ENCODE assay signal across 1 cellular context in the genomic region with DNA sequence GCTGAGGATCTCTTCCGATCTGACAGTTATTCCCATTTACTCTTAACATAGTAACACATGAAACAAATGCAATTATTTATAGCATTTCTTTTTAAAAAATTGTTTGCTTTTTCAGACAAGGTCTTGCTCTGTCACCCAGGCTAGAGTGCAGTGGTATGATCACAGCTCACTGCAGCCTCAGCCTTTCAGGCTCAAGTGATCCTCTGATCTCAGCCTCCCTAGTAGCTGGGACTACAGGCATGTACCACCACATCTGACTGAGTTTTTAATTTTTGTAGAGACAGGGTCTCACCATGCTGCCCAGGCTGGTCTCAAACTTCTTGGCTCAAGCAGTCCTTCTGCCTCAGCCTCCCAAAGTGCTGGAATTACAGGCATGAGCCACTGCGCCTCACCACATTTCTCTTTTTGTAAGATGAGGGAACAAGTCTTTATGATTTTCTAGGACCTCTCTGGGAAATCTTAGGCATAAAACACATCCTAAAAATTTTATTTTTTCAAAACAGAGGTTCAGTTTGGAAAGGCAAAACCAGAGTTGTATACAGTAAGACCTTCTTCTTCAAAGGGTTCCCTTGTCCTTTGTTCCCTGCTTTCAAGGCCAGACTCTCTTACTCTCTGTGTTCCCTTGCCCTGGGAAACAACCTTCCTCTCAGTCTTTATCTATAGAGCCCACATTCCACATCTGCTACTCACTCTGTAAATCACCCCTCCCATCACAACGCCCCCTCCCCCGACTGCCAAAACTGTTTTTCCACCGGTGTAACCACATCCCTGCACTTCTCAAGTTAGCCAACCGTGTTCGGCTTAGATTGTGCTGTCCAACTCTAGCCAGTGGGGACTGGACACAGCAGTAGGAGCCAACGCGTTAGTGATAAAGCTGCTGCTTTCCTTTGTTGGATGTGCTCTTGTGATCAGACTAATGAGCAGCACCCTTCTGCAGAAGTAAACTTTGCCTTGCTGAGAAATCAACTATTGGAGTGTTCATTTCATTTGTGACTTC.
TF ChIP-seq lines count a peak whose summit lies in the region.

No MANE protein-coding gene starts in this region.

TF ChIP-seq in HepG2, 621 proteins besides CTCF, POLR2A, EP300 and RAD21 (continued from another document and continues in another):
- TF ChIP-seq, protein P1, sequence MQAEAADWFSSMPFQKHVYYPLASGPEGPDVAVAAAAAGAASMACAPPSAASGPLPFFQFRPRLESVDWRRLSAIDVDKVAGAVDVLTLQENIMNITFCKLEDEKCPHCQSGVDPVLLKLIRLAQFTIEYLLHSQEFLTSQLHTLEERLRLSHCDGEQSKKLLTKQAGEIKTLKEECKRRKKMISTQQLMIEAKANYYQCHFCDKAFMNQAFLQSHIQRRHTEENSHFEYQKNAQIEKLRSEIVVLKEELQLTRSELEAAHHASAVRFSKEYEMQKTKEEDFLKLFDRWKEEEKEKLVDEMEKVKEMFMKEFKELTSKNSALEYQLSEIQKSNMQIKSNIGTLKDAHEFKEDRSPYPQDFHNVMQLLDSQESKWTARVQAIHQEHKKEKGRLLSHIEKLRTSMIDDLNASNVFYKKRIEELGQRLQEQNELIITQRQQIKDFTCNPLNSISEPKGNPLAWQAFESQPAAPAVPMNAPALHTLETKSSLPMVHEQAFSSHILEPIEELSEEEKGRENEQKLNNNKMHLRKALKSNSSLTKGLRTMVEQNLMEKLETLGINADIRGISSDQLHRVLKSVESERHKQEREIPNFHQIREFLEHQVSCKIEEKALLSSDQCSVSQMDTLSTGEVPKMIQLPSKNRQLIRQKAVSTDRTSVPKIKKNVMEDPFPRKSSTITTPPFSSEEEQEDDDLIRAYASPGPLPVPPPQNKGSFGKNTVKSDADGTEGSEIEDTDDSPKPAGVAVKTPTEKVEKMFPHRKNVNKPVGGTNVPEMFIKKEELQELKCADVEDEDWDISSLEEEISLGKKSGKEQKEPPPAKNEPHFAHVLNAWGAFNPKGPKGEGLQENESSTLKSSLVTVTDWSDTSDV (CRISPR knock-in tag; IDR thresholded peaks at IDR 0.05), result no peak
- 0 out of 2 replicates have a peak, but pooled peaks have one; percentile 8 for TF ChIP-seq FOXA1 (IDR thresholded peaks at IDR 0.05)
- peak; percentile 63; the same call in 1 of the 2 replicates for TF ChIP-seq FOXA1 (CRISPR knock-in tag; IDR thresholded peaks at IDR 0.05)
- no peak for TF ChIP-seq ZNF430 (CRISPR knock-in tag; IDR thresholded peaks at IDR 0.05)
- no peak for TF ChIP-seq ZNF790 (CRISPR knock-in tag; IDR thresholded peaks at IDR 0.05; ENCODE audit: borderline replicate concordance)
- peak; percentile 56 for TF ChIP-seq MED1 (CRISPR knock-in tag; IDR thresholded peaks at IDR 0.05)
- TF ChIP-seq NFATC3 (CRISPR knock-in tag; IDR thresholded peaks at IDR 0.05), result no peak
- TF ChIP-seq, protein P2, sequence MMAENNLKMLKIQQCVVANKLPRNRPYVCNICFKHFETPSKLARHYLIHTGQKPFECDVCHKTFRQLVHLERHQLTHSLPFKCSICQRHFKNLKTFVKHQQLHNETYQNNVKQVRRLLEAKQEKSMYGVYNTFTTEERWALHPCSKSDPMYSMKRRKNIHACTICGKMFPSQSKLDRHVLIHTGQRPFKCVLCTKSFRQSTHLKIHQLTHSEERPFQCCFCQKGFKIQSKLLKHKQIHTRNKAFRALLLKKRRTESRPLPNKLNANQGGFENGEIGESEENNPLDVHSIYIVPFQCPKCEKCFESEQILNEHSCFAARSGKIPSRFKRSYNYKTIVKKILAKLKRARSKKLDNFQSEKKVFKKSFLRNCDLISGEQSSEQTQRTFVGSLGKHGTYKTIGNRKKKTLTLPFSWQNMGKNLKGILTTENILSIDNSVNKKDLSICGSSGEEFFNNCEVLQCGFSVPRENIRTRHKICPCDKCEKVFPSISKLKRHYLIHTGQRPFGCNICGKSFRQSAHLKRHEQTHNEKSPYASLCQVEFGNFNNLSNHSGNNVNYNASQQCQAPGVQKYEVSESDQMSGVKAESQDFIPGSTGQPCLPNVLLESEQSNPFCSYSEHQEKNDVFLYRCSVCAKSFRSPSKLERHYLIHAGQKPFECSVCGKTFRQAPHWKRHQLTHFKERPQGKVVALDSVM (CRISPR knock-in tag; IDR thresholded peaks at IDR 0.05), result peak; percentile 93
- peak; percentile 80; the same call in 1 of the 2 replicates for TF ChIP-seq ISL2 (CRISPR knock-in tag; IDR thresholded peaks at IDR 0.05)
- no peak for TF ChIP-seq PRPF4 (IDR thresholded peaks at IDR 0.05; ENCODE audit: low read depth, low read length, poor library complexity, severe bottlenecking)
- TF ChIP-seq MAZ (IDR thresholded peaks at IDR 0.05; ENCODE audit: borderline replicate concordance, low read depth, low read length), result 0 out of 2 replicates have a peak, but pooled peaks have one; percentile 29
- TF ChIP-seq MAZ (CRISPR knock-in tag; IDR thresholded peaks at IDR 0.05; ENCODE audit: low read depth), result no peak
- no peak for TF ChIP-seq MAFF (IDR thresholded peaks at IDR 0.05; ENCODE audit: low read depth, low read length)
- TF ChIP-seq, protein P3, sequence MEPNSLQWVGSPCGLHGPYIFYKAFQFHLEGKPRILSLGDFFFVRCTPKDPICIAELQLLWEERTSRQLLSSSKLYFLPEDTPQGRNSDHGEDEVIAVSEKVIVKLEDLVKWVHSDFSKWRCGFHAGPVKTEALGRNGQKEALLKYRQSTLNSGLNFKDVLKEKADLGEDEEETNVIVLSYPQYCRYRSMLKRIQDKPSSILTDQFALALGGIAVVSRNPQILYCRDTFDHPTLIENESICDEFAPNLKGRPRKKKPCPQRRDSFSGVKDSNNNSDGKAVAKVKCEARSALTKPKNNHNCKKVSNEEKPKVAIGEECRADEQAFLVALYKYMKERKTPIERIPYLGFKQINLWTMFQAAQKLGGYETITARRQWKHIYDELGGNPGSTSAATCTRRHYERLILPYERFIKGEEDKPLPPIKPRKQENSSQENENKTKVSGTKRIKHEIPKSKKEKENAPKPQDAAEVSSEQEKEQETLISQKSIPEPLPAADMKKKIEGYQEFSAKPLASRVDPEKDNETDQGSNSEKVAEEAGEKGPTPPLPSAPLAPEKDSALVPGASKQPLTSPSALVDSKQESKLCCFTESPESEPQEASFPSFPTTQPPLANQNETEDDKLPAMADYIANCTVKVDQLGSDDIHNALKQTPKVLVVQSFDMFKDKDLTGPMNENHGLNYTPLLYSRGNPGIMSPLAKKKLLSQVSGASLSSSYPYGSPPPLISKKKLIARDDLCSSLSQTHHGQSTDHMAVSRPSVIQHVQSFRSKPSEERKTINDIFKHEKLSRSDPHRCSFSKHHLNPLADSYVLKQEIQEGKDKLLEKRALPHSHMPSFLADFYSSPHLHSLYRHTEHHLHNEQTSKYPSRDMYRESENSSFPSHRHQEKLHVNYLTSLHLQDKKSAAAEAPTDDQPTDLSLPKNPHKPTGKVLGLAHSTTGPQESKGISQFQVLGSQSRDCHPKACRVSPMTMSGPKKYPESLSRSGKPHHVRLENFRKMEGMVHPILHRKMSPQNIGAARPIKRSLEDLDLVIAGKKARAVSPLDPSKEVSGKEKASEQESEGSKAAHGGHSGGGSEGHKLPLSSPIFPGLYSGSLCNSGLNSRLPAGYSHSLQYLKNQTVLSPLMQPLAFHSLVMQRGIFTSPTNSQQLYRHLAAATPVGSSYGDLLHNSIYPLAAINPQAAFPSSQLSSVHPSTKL (CRISPR knock-in tag; IDR thresholded peaks at IDR 0.05), result peak; percentile 89
- TF ChIP-seq, protein P4, sequence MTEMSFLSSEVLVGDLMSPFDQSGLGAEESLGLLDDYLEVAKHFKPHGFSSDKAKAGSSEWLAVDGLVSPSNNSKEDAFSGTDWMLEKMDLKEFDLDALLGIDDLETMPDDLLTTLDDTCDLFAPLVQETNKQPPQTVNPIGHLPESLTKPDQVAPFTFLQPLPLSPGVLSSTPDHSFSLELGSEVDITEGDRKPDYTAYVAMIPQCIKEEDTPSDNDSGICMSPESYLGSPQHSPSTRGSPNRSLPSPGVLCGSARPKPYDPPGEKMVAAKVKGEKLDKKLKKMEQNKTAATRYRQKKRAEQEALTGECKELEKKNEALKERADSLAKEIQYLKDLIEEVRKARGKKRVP (CRISPR knock-in tag; IDR thresholded peaks at IDR 0.05), result no peak
- TF ChIP-seq, protein P5, sequence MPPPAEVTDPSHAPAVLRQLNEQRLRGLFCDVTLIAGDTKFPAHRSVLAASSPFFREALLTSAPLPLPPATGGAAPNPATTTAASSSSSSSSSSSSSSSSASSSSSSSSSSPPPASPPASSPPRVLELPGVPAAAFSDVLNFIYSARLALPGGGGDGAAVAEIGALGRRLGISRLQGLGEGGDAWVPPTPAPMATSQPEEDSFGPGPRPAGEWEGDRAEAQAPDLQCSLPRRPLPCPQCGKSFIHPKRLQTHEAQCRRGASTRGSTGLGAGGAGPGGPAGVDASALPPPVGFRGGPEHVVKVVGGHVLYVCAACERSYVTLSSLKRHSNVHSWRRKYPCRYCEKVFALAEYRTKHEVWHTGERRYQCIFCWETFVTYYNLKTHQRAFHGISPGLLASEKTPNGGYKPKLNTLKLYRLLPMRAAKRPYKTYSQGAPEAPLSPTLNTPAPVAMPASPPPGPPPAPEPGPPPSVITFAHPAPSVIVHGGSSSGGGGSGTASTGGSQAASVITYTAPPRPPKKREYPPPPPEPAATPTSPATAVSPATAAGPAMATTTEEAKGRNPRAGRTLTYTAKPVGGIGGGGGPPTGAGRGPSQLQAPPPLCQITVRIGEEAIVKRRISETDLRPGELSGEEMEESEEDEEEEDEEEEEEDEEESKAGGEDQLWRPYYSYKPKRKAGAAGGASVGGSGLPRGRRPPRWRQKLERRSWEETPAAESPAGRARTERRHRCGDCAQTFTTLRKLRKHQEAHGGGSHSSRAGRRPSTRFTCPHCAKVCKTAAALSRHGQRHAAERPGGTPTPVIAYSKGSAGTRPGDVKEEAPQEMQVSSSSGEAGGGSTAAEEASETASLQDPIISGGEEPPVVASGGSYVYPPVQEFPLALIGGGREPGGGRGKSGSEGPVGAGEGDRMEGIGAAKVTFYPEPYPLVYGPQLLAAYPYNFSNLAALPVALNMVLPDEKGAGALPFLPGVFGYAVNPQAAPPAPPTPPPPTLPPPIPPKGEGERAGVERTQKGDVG (CRISPR knock-in tag; IDR thresholded peaks at IDR 0.05; ENCODE audit: borderline replicate concordance), result no peak
- no peak for TF ChIP-seq RBAK (CRISPR knock-in tag; IDR thresholded peaks at IDR 0.05)
- no peak for TF ChIP-seq MEIS1 (CRISPR knock-in tag; IDR thresholded peaks at IDR 0.05; ENCODE audit: borderline replicate concordance)
- TF ChIP-seq SNRNP70 (IDR thresholded peaks at IDR 0.05; ENCODE audit: low read depth, low read length), result no peak
- TF ChIP-seq ZNF343 (CRISPR knock-in tag; IDR thresholded peaks at IDR 0.05), result no peak
- TF ChIP-seq, protein P6, sequence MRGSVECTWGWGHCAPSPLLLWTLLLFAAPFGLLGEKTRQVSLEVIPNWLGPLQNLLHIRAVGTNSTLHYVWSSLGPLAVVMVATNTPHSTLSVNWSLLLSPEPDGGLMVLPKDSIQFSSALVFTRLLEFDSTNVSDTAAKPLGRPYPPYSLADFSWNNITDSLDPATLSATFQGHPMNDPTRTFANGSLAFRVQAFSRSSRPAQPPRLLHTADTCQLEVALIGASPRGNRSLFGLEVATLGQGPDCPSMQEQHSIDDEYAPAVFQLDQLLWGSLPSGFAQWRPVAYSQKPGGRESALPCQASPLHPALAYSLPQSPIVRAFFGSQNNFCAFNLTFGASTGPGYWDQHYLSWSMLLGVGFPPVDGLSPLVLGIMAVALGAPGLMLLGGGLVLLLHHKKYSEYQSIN (CRISPR knock-in tag; IDR thresholded peaks at IDR 0.05; ENCODE audit: borderline replicate concordance), result no peak
- TF ChIP-seq PHF5A (CRISPR knock-in tag; IDR thresholded peaks at IDR 0.05; ENCODE audit: low read depth, unreplicated experiment), result no peak
- TF ChIP-seq BORCS8-MEF2B (CRISPR knock-in tag; IDR thresholded peaks at IDR 0.05), result no peak
- no peak for TF ChIP-seq ZNF260 (CRISPR knock-in tag; IDR thresholded peaks at IDR 0.05; ENCODE audit: borderline replicate concordance, low read depth)
- TF ChIP-seq NPAS2 (CRISPR knock-in tag; IDR thresholded peaks at IDR 0.05; ENCODE audit: borderline replicate concordance), result no peak
- peak; percentile 34; the same call in 1 of the 2 replicates for TF ChIP-seq ZNF788 (CRISPR knock-in tag; IDR thresholded peaks at IDR 0.05; ENCODE audit: borderline replicate concordance)
- TF ChIP-seq ZC3H13 (CRISPR knock-in tag; IDR thresholded peaks at IDR 0.05), result no peak
- TF ChIP-seq HNRNPUL1 (IDR thresholded peaks at IDR 0.05; ENCODE audit: low read depth, low read length), result no peak
- TF ChIP-seq, protein P7, sequence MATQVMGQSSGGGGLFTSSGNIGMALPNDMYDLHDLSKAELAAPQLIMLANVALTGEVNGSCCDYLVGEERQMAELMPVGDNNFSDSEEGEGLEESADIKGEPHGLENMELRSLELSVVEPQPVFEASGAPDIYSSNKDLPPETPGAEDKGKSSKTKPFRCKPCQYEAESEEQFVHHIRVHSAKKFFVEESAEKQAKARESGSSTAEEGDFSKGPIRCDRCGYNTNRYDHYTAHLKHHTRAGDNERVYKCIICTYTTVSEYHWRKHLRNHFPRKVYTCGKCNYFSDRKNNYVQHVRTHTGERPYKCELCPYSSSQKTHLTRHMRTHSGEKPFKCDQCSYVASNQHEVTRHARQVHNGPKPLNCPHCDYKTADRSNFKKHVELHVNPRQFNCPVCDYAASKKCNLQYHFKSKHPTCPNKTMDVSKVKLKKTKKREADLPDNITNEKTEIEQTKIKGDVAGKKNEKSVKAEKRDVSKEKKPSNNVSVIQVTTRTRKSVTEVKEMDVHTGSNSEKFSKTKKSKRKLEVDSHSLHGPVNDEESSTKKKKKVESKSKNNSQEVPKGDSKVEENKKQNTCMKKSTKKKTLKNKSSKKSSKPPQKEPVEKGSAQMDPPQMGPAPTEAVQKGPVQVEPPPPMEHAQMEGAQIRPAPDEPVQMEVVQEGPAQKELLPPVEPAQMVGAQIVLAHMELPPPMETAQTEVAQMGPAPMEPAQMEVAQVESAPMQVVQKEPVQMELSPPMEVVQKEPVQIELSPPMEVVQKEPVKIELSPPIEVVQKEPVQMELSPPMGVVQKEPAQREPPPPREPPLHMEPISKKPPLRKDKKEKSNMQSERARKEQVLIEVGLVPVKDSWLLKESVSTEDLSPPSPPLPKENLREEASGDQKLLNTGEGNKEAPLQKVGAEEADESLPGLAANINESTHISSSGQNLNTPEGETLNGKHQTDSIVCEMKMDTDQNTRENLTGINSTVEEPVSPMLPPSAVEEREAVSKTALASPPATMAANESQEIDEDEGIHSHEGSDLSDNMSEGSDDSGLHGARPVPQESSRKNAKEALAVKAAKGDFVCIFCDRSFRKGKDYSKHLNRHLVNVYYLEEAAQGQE (IDR thresholded peaks at IDR 0.05; ENCODE audit: borderline replicate concordance in 1 of 2, low read depth in 1 of 2, low read length in 2 of 2), result no peak
- no peak for TF ChIP-seq NFE2L2 (IDR thresholded peaks at IDR 0.05; ENCODE audit: low read length)
- TF ChIP-seq, protein P8, sequence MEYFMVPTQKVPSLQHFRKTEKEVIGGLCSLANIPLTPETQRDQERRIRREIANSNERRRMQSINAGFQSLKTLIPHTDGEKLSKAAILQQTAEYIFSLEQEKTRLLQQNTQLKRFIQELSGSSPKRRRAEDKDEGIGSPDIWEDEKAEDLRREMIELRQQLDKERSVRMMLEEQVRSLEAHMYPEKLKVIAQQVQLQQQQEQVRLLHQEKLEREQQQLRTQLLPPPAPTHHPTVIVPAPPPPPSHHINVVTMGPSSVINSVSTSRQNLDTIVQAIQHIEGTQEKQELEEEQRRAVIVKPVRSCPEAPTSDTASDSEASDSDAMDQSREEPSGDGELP (IDR thresholded peaks at IDR 0.05; ENCODE audit: borderline replicate concordance, low read depth), result peak; percentile 9; the same call in 1 of the 2 replicates
- TF ChIP-seq, protein P9, sequence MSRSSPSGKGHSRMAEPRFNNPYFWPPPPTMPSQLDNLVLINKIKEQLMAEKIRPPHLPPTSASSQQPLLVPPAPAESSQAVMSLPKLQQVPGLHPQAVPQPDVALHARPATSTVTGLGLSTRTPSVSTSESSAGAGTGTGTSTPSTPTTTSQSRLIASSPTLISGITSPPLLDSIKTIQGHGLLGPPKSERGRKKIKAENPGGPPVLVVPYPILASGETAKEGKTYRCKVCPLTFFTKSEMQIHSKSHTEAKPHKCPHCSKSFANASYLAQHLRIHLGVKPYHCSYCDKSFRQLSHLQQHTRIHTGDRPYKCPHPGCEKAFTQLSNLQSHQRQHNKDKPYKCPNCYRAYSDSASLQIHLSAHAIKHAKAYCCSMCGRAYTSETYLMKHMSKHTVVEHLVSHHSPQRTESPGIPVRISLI (CRISPR knock-in tag; IDR thresholded peaks at IDR 0.05; ENCODE audit: borderline replicate concordance), result no peak
